In the genomic region with DNA sequence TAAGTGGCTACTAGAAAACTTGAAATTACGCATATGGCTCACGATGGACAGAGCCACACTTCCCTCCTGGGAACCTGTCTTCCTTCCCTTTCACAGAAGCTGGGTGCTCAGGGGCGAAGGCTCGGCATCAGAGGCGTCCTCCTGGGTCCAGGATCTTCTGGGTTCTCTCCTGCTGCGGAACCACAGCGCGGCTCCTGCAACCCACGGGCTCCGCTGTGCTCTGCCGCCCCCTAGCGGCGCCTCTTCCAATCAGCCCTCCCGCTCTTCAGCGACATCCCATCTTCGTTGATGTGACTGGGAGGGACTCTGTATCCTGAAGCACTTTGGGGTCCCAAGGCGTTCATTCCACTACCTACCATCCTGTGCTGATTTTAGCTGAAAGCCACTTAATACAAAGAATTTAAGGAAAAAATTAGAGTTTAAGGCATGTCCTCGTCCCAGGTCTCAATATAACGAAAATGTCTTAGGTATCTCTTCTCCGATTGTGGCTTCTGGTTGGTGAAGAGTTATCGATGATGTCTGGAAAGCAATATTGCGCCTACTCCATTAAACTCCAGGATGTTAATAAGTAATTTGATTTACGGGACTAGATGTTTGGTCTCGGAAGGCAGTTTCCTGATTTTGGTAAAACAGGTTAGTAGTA, we compare ENCODE assay signal across 8 cellular contexts. TPM values are rescaled to one million over a fixed set of nuclear protein-coding genes. Genes with fewer than 3 reads are reported as not detected.
DNase-seq lines count a peak whose midpoint lies in the region; ATAC-seq and TF ChIP-seq lines count a peak whose summit lies in the region.

No MANE protein-coding gene starts in this region.

- H3K27ac ChIP-seq in SJSA1 (no peak overlapping the region), thoracic aorta (no peak overlapping the region)

- ATAC-seq in thoracic aorta (ENCODE audit: insufficient number of reproducible peaks, low FRiP score, low read depth) (no peak), GM19395 (IDR thresholded peaks at IDR 0.05; ENCODE audit: unreplicated experiment) (no peak)

- peak; percentile 57 for DNase-seq in DMS153 treated with DMSO at 0.1 percent for 48 hours (lab: John Stamatoyannopoulos, UW; ENCODE audit: unreplicated experiment)
- DNase-seq in LNCaP clone FGC (ENCODE audit: low read depth) = no peak
- DNase-seq in SJSA1 (ENCODE audit: low read depth in 1 of 2, low spot score in 2 of 2) = peak; percentile 48
- peak; percentile 91 for DNase-seq in activated effector memory CD4-positive, alpha-beta T cell treated with anti-CD3 and anti-CD28 coated beads, Interleukin-2, amount 50 U/mL, for 16 hours
- peak; percentile 40 to 87 for DNase-seq in foreskin fibroblast
- DNase-seq in nucleus accumbens (lab: John Stamatoyannopoulos, UW) = peak in 52 of 56 donors; percentile 17 to 89 (median 63)
- no peak for DNase-seq in thoracic aorta (ENCODE audit: low spot score)

- H3K36me3 ChIP-seq in SJSA1 = no peaks in the 10 kb centered on the region
- H3K36me3 ChIP-seq in thoracic aorta = no peaks in the 10 kb centered on the region

- H3K9me3 ChIP-seq in SJSA1 (replicated peaks) (no peaks in the 10 kb centered on the region), thoracic aorta (no peaks in the 10 kb centered on the region)

- no peak overlapping the region for H3K4me3 ChIP-seq in LNCaP clone FGC (ENCODE audit: low read depth, low read length)
- no peak overlapping the region for H3K4me3 ChIP-seq in SJSA1
- no peak overlapping the region for H3K4me3 ChIP-seq in foreskin fibroblast (ENCODE audit: low read depth in 1 of 2, low read length in 2 of 2)
- H3K4me3 ChIP-seq in thoracic aorta = no peak overlapping the region

- TF ChIP-seq CTCF in LNCaP clone FGC (IDR thresholded peaks at IDR 0.05; ENCODE audit: control insufficient read depth, extremely low read depth, insufficient read depth) = peak; percentile 98
- TF ChIP-seq CTCF in foreskin fibroblast (IDR thresholded peaks at IDR 0.05; ENCODE audit: low read depth, low read length) = peak; percentile 97
- TF ChIP-seq CTCF in thoracic aorta (IDR thresholded peaks at IDR 0.05) = peak; percentile 94

- H3K4me1 ChIP-seq in SJSA1 (replicated peaks) (peaks cover 7% of the 10 kb centered on the region), thoracic aorta (ENCODE audit: control insufficient read depth in 1 of 2, low read depth in 2 of 2) (no peaks in the 10 kb centered on the region)

- no peaks in the 10 kb centered on the region for H3K27me3 ChIP-seq in SJSA1 (replicated peaks)
- H3K27me3 ChIP-seq in thoracic aorta (replicated peaks; ENCODE audit: insufficient read depth) = no peaks in the 10 kb centered on the region

RNA-seq across cellular contexts. Expression of gene RPS3, which starts 14.8 kb away (rescaled TPM):
- 697 and 750 TPM in 2 replicates for total RNA-seq in SJSA1 (2014; rRNA removed; shearing (Covaris generic))
- total RNA-seq in thoracic aorta = 100 to 1,000 TPM; 560 to 708 TPM

RNA-seq across cellular contexts. Expression of gene ARRB1, which starts 33.1 kb away (rescaled TPM):
- 3.6 TPM in 1 of 2 replicates, not detected in the other for total RNA-seq in SJSA1 (2014; rRNA removed; shearing (Covaris generic))
- 10 to 100 TPM; 27.1 to 30.6 TPM for total RNA-seq in thoracic aorta

RNA-seq across cellular contexts. Expression of gene KLHL35, which starts 48.4 kb away (rescaled TPM):
- 0.41 and 0.58 TPM in 2 replicates for total RNA-seq in SJSA1 (2014; rRNA removed; shearing (Covaris generic))
- 1 to 10 TPM; 6.8 to 7.9 TPM for total RNA-seq in thoracic aorta

Comparison
In these comparisons a context has a peak if more than half of its experiments do, and no peak if none do; other contexts are left out.
1. DNase-seq: peak in DMS153 treated with DMSO at 0.1 percent for 48 hours (single experiment), SJSA1 (2 of 2), activated effector memory CD4-positive, alpha-beta T cell treated with anti-CD3 and anti-CD28 coated beads, Interleukin-2, amount 50 U/mL, for 16 hours (single experiment), foreskin fibroblast (2 of 2) and nucleus accumbens (52 of 56); none in LNCaP clone FGC (single experiment) and thoracic aorta (single experiment).
2. Peak in every context shown above with its lines, with median percentiles within 50 percentile points of each other: CTCF ChIP-seq.